In the genomic region with DNA sequence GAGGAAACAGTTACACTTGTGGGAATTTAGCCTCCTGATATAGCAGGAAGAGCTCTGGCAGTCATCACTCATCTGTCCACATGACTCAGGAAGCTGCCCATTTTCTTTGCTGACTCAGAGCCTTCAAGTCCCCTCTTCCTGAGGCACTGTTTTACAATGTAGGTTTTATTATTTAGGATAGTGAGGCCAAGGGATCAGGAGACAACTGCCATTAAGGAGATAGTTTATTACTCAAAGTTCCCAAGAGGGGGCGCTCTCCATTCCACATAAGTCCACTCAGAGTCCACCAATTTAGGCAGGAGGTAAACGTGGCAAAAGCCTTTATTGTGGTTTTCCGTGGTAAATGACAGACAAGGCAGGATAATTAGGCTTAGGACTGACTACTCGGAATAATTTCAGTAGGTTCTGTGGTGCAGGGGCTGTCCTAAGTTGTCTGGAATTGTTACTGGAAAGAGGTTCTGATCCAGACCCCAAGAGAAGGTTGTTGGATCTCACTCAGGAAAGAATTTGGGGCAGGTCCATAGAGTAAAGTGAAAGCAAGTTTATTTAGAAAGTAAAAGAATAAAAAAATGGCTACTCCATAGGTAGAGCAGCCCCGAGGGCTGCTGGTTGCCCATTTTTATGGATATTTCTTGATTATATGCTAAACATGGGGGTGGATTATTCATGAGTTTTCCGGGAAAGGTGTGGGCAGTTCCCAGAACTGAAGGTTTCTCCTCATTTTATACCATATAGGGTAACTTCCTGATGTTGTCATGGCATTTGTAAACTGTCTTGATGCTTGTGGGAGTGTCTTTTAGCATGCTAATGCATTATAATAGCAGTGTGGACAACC, we compare ENCODE assay signal across 1 cellular context.
TF ChIP-seq lines count a peak whose summit lies in the region.

No MANE protein-coding gene starts in this region.

TF ChIP-seq in GM23338, 12 proteins besides CTCF, POLR2A, EP300 and RAD21 (continued from another document):
- TF ChIP-seq, protein P1, sequence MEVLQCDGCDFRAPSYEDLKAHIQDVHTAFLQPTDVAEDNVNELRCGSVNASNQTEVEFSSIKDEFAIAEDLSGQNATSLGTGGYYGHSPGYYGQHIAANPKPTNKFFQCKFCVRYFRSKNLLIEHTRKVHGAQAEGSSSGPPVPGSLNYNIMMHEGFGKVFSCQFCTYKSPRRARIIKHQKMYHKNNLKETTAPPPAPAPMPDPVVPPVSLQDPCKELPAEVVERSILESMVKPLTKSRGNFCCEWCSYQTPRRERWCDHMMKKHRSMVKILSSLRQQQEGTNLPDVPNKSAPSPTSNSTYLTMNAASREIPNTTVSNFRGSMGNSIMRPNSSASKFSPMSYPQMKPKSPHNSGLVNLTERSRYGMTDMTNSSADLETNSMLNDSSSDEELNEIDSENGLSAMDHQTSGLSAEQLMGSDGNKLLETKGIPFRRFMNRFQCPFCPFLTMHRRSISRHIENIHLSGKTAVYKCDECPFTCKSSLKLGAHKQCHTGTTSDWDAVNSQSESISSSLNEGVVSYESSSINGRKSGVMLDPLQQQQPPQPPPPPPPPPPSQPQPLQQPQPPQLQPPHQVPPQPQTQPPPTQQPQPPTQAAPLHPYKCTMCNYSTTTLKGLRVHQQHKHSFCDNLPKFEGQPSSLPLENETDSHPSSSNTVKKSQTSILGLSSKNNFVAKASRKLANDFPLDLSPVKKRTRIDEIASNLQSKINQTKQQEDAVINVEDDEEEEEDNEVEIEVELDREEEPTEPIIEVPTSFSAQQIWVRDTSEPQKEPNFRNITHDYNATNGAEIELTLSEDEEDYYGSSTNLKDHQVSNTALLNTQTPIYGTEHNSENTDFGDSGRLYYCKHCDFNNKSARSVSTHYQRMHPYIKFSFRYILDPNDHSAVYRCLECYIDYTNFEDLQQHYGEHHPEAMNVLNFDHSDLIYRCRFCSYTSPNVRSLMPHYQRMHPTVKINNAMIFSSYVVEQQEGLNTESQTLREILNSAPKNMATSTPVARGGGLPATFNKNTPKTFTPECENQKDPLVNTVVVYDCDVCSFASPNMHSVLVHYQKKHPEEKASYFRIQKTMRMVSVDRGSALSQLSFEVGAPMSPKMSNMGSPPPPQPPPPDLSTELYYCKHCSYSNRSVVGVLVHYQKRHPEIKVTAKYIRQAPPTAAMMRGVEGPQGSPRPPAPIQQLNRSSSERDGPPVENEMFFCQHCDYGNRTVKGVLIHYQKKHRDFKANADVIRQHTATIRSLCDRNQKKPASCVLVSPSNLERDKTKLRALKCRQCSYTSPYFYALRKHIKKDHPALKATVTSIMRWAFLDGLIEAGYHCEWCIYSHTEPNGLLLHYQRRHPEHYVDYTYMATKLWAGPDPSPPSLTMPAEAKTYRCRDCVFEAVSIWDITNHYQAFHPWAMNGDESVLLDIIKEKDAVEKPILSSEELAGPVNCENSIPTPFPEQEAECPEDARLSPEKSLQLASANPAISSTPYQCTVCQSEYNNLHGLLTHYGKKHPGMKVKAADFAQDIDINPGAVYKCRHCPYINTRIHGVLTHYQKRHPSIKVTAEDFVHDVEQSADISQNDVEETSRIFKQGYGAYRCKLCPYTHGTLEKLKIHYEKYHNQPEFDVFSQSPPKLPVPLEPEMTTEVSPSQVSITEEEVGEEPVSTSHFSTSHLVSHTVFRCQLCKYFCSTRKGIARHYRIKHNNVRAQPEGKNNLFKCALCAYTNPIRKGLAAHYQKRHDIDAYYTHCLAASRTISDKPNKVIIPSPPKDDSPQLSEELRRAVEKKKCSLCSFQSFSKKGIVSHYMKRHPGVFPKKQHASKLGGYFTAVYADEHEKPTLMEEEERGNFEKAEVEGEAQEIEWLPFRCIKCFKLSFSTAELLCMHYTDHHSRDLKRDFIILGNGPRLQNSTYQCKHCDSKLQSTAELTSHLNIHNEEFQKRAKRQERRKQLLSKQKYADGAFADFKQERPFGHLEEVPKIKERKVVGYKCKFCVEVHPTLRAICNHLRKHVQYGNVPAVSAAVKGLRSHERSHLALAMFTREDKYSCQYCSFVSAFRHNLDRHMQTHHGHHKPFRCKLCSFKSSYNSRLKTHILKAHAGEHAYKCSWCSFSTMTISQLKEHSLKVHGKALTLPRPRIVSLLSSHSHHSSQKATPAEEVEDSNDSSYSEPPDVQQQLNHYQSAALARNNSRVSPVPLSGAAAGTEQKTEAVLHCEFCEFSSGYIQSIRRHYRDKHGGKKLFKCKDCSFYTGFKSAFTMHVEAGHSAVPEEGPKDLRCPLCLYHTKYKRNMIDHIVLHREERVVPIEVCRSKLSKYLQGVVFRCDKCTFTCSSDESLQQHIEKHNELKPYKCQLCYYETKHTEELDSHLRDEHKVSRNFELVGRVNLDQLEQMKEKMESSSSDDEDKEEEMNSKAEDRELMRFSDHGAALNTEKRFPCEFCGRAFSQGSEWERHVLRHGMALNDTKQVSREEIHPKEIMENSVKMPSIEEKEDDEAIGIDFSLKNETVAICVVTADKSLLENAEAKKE (CRISPR knock-in tag; IDR thresholded peaks at IDR 0.05) = no peak
- TF ChIP-seq CREB1 (CRISPR knock-in tag; IDR thresholded peaks at IDR 0.05; ENCODE audit: low read depth) (no peak), ZNF114 (CRISPR knock-in tag; IDR thresholded peaks at IDR 0.05) (no peak), JUNB (IDR thresholded peaks at IDR 0.05; ENCODE audit: unreplicated experiment) (no peak), STAT1 (IDR thresholded peaks at IDR 0.05; ENCODE audit: unreplicated experiment) (no peak)
